Comparison of ENCODE assay signal across 8 cellular contexts in the genomic region with DNA sequence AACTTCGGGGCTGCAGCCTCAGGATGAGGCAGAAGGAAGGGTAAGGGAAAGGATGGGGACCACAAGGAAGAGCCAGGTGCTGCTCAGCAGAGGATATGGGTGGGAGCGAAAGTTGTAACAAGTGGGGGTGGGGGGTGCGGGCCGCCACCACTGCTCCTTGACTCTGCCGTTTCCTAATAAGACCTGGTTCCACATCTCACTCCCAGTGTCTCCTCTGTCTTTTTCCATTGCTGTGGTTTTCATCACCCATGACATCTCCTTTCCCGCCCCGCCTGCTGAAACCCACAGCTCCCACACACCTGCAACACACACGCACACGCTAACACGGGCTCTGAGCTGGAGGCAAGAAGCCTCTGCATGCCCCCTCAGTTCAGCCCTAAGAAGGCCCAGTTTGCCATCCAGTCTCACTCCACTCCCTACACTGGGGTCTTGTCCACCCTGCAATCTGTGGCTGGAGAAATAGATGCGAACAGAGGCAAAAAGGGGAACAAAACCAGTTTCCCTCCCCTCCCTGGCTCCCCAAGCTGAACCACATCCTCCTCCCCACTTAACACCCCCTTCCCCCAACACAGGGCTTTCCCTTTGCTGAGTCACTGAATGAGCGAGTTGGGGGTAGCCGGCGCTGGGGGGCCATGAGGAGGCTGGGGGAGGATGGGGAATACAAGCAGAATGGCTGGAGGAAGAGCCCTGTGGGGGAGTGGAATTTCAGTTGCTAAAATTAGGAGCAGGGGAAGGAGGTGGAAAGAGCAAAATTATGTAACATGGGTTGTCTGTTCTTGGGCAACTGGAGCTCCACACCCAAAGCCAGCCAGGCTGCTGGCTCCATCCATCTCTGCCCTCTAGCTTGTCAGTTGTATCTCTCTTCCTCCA. TPM values are rescaled to one million over a fixed set of nuclear protein-coding genes. Genes with fewer than 3 reads are reported as not detected.
DNase-seq lines count a peak whose midpoint lies in the region; ATAC-seq, FAIRE-seq and TF ChIP-seq lines count a peak whose summit lies in the region.

No MANE protein-coding gene starts in this region.

- no peaks in the 10 kb centered on the region for H4K20me1 ChIP-seq in OCI-LY3 (ENCODE audit: insufficient read depth, low read length)

- ATAC-seq in WTC11 = no peak

- no peak overlapping the region for H3K27ac Mint-ChIP-seq in WTC11

- POLR2A ChIA-PET in WTC11 (lab: Charles Lee) = interaction anchor here (1.3 to 1.6 kb wide), 2 partner anchors 17 to 22 kb away, joined by 3 to 4 read pairs; partner anchors contain the start of gene DDX39B

- CTCF ChIA-PET in WTC11 (lab: Charles Lee) = interaction anchor here (0.9 to 1.4 kb wide), 5 partner anchors 12 to 40 kb away, joined by 3 to 4 read pairs (median 4); partner anchors contain the start of genes ATP6V1G2 and LST1

- TF ChIP-seq CTCF in OCI-LY3 (IDR thresholded peaks at IDR 0.05; ENCODE audit: low read depth, low read length) (no peak), kidney (IDR thresholded peaks at IDR 0.05; ENCODE audit: borderline replicate concordance, extremely low read depth, insufficient read depth) (no peak), WTC11 (IDR thresholded peaks at IDR 0.05) (no peak)

- no peak overlapping the region for H2AFZ ChIP-seq in OCI-LY3 (ENCODE audit: low read depth, low read length)

- peak; percentile 67 for DNase-seq in activated gamma-delta T cell treated with Interleukin-2 at 50 U/mL for 16 hours
- peak; percentile 59 for DNase-seq in kidney
- DNase-seq in stimulated activated CD8-positive, alpha-beta memory T cell treated with anti-CD3 and anti-CD28 coated beads, Interleukin-7, amount 100 ng/mL, for 4 hours (ENCODE audit: low read depth in 2 of 2) = peak; percentile 70 to 73
- no peak for DNase-seq in WTC11 (ENCODE audit: low spot score)
- DNase-seq in iPS-NIHi7 (ENCODE audit: extremely low spot score) = no peak
- no peak for DNase-seq in ACHN

- in situ Hi-C loops in ACHN (cut with HindIII; ENCODE audit: low pct_ligation_motif_present, low pct_unique_long_range_greater_than_20kb, low sequenced_read_pairs) = no loop called here

- H3K36me3 Mint-ChIP-seq in WTC11 = peaks cover 17% of the 10 kb centered on the region

- H3K9ac ChIP-seq in OCI-LY3 (ENCODE audit: low read length) (peak overlapping the region; percentile 95), kidney (ENCODE audit: low read length in 2 of 2) (peak overlapping the region in 1 of 2 donors; percentile 31)

- H3K4me1 ChIP-seq in OCI-LY3 (ENCODE audit: low read length) (peaks cover 93% of the 10 kb centered on the region), kidney (ENCODE audit: control insufficient read depth in 1 of 2, insufficient read depth in 1 of 2, low read depth in 1 of 2, low read length in 2 of 2) (peaks cover 0 to 18% of the 10 kb centered on the region in 2 donors)

- peak overlapping the region; percentile 100 for H3K27ac ChIP-seq in OCI-LY3 (ENCODE audit: low read length)
- peak overlapping the region; percentile 48 to 51 for H3K27ac ChIP-seq in kidney (ENCODE audit: low read depth in 2 of 2, low read length in 2 of 2)

- no peaks in the 10 kb centered on the region for H3K9me3 Mint-ChIP-seq in WTC11

- H3K79me2 ChIP-seq in OCI-LY3 (ENCODE audit: low read length) = peaks cover 48% of the 10 kb centered on the region

- no peak for FAIRE-seq in kidney (lab: Jason Lieb, UNC)

- intact Hi-C loops in kidney (cut with DNase I) = no loop called here

- peaks cover 9% of the 10 kb centered on the region for H3K4me1 Mint-ChIP-seq in WTC11

- H3K4me3 Mint-ChIP-seq in WTC11 = no peak overlapping the region

- H3K27me3 Mint-ChIP-seq in WTC11 (ENCODE audit: low read depth) = no peaks in the 10 kb centered on the region; the same call in 1 of the 2 replicates

- peaks cover 8% of the 10 kb centered on the region for H3K36me3 ChIP-seq in OCI-LY3 (replicated peaks; ENCODE audit: low read depth, low read length)
- H3K36me3 ChIP-seq in kidney (ENCODE audit: control insufficient read depth in 1 of 2, insufficient read depth in 2 of 2, low read length in 2 of 2) = peaks cover 9 to 24% of the 10 kb centered on the region in 2 donors

- H3K4me2 ChIP-seq in OCI-LY3 (ENCODE audit: low read length) = peak overlapping the region; percentile 97

- H3K9me3 ChIP-seq in OCI-LY3 (ENCODE audit: insufficient read depth, low read length) = no peaks in the 10 kb centered on the region
- no peaks in the 10 kb centered on the region for H3K9me3 ChIP-seq in kidney (ENCODE audit: control insufficient read depth in 1 of 2, low read length in 2 of 2)

- H3K4me3 ChIP-seq in GM08714 (ENCODE audit: low read length) (peak overlapping the region; percentile 21; the same call in 1 of the 2 replicates), OCI-LY3 (ENCODE audit: low read length) (peak overlapping the region; percentile 74), kidney (ENCODE audit: low read length in 2 of 2) (no peak overlapping the region)

- H3K27me3 ChIP-seq in OCI-LY3 (ENCODE audit: low read depth, low read length) = no peaks in the 10 kb centered on the region

TF ChIP-seq in WTC11, 78 proteins besides CTCF, POLR2A, EP300 and RAD21:
- TF ChIP-seq TP53 (CRISPR knock-in tag; IDR thresholded peaks at IDR 0.05) = no peak
- no peak for TF ChIP-seq ESRRA (CRISPR knock-in tag; IDR thresholded peaks at IDR 0.05; ENCODE audit: borderline replicate concordance)
- TF ChIP-seq, protein P1, sequence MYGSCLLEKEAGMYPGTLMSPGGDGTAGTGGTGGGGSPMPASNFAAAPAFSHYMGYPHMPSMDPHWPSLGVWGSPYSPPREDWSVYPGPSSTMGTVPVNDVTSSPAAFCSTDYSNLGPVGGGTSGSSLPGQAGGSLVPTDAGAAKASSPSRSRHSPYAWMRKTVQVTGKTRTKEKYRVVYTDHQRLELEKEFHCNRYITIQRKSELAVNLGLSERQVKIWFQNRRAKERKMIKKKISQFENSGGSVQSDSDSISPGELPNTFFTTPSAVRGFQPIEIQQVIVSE (CRISPR knock-in tag; IDR thresholded peaks at IDR 0.05; ENCODE audit: borderline replicate concordance) = no peak
- TF ChIP-seq ZNF138 (CRISPR knock-in tag; conservative IDR thresholded peaks at IDR 0.05) = no peak
- TF ChIP-seq ZNF121 (CRISPR knock-in tag; IDR thresholded peaks at IDR 0.05) = no peak
- no peak for TF ChIP-seq MXD4 (CRISPR knock-in tag; IDR thresholded peaks at IDR 0.05; ENCODE audit: borderline replicate concordance)
- TF ChIP-seq, protein P2, sequence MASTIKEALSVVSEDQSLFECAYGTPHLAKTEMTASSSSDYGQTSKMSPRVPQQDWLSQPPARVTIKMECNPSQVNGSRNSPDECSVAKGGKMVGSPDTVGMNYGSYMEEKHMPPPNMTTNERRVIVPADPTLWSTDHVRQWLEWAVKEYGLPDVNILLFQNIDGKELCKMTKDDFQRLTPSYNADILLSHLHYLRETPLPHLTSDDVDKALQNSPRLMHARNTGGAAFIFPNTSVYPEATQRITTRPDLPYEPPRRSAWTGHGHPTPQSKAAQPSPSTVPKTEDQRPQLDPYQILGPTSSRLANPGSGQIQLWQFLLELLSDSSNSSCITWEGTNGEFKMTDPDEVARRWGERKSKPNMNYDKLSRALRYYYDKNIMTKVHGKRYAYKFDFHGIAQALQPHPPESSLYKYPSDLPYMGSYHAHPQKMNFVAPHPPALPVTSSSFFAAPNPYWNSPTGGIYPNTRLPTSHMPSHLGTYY (CRISPR knock-in tag; IDR thresholded peaks at IDR 0.05) = no peak

RNA-seq across cellular contexts. Expression of gene NFKBIL1, which starts 11.5 kb away (rescaled TPM):
- total RNA-seq in kidney (20.0 TPM), WTC11 (2021) (14.9 to 19.5 TPM (median 17.1 TPM) in 3 replicates)
- 28.2 TPM for polyA plus RNA-seq in kidney (ENCODE audit: insufficient read depth, low read depth, low replicate concordance)

RNA-seq across cellular contexts. Expression of gene ATP6V1G2, which starts 12.5 kb away (rescaled TPM):
- 1.2 TPM for total RNA-seq in kidney
- 6.0 TPM for polyA plus RNA-seq in kidney (ENCODE audit: insufficient read depth, low read depth, low replicate concordance)
- total RNA-seq in WTC11 (2021) = 2.7 to 4.1 TPM (median 4.0 TPM) in 3 replicates

RNA-seq across cellular contexts. Expression of gene LTA, which starts 13.2 kb away (rescaled TPM):
- total RNA-seq in kidney = 0.35 TPM
- not detected for polyA plus RNA-seq in kidney (ENCODE audit: insufficient read depth, low read depth, low replicate concordance)
- total RNA-seq in WTC11 (2021) = 0.46 to 1.2 TPM (median 0.87 TPM) in 3 replicates

RNA-seq across cellular contexts. Expression of gene TNF, which starts 16.5 kb away (rescaled TPM):
- total RNA-seq in kidney (5.4 TPM), WTC11 (2021) (0.23 to 0.46 TPM (median 0.31 TPM) in 3 replicates)
- 0.69 TPM for polyA plus RNA-seq in kidney (ENCODE audit: insufficient read depth, low read depth, low replicate concordance)

RNA-seq across cellular contexts. Expression of gene DDX39B, which starts 17.1 kb away (rescaled TPM):
- 295 TPM for total RNA-seq in kidney
- polyA plus RNA-seq in kidney (ENCODE audit: insufficient read depth, low read depth, low replicate concordance) = 183 TPM
- total RNA-seq in WTC11 (2021) = 704 to 738 TPM (median 712 TPM) in 3 replicates

Comparison
In these comparisons a context has a peak if more than half of its experiments do, and no peak if none do; other contexts are left out.
1. H3K4me3 ChIP-seq: peak in GM08714 (single experiment) and OCI-LY3 (single experiment); none in kidney (0 of 2).
2. DNase-seq: peak in activated gamma-delta T cell treated with Interleukin-2 at 50 U/mL for 16 hours (single experiment), kidney (single experiment) and stimulated activated CD8-positive, alpha-beta memory T cell treated with anti-CD3 and anti-CD28 coated beads, Interleukin-7, amount 100 ng/mL, for 4 hours (2 of 2); none in WTC11 (single experiment), iPS-NIHi7 (single experiment) and ACHN (single experiment).